ENCODE assay signal across 23 cellular contexts in genomic region chr19:41897181-41897580, GRCh38. TPM values are rescaled to one million over a fixed set of nuclear protein-coding genes. Genes with fewer than 3 reads are reported as not detected.
DNase-seq lines count a peak whose midpoint lies in the region; ATAC-seq and TF ChIP-seq lines count a peak whose summit lies in the region.
"Had no signal": no experiment of that assay in that cellular context is flagged by ENCODE, and none has a peak within 500 bp of the region (broad histone marks: within the 10 kb centered on the region; RNA-seq: fewer than 3 reads in every experiment).

No MANE protein-coding gene starts in this region.

- POLR2A ChIA-PET in WTC11 (lab: Charles Lee) = no interaction called here

- H3K36me3 Mint-ChIP-seq in GM23338 (ENCODE audit: low read depth) (peaks cover 30% of the 10 kb centered on the region), WTC11 (peaks cover 22% of the 10 kb centered on the region)
- peaks cover 80% of the 10 kb centered on the region for H3K36me3 Mint-ChIP-seq in effector memory CD8-positive, alpha-beta T cell (ENCODE audit: insufficient read depth)

- no peaks in the 10 kb centered on the region for H3K9me2 ChIP-seq in GM23338 (ENCODE audit: insufficient read depth)

- no peaks in the 10 kb centered on the region for H3K79me2 ChIP-seq in GM23338 (replicated peaks; ENCODE audit: insufficient read depth)

- H3K36me3 ChIP-seq in GM23338 (ENCODE audit: insufficient read depth) = 0 out of 2 replicates have a peak, but pooled peaks cover 4% of the 10 kb centered on the region
- H3K36me3 ChIP-seq in neutrophil = peaks cover 96% of the 10 kb centered on the region
- peaks cover 0 to 72% of the 10 kb centered on the region in 2 donors for H3K36me3 ChIP-seq in vagina

- H3F3A ChIP-seq in GM23338 (replicated peaks; ENCODE audit: low read depth) = peaks cover 5% of the 10 kb centered on the region; the same call in 1 of the 2 replicates

- ATAC-seq in GM23338 (peak; percentile 41), WTC11 (peak; percentile 23; the same call in 1 of the 2 replicates), GM21423 (IDR thresholded peaks at IDR 0.05; ENCODE audit: unreplicated experiment) (no peak)
- no peak for ATAC-seq in effector memory CD8-positive, alpha-beta T cell (replicated peaks)
- ATAC-seq: GM12878, Panc1 had no signal

- H3K27ac Mint-ChIP-seq in GM23338 (no peak overlapping the region), WTC11 (no peak overlapping the region)
- peak overlapping the region; percentile 88 to 93 for H3K27ac Mint-ChIP-seq in effector memory CD8-positive, alpha-beta T cell

- no peaks in the 10 kb centered on the region for H3K9me3 Mint-ChIP-seq in GM23338
- H3K9me3 Mint-ChIP-seq in WTC11 = no peaks in the 10 kb centered on the region
- H3K9me3 Mint-ChIP-seq in effector memory CD8-positive, alpha-beta T cell = no peaks in the 10 kb centered on the region
- H3K9me3 Mint-ChIP-seq: CD4-positive, CD25-positive, alpha-beta regulatory T cell had no signal

- H3K9me3 ChIP-seq in neutrophil = peaks cover 7% of the 10 kb centered on the region
- no peaks in the 10 kb centered on the region for H3K9me3 ChIP-seq in vagina
- H3K9me3 ChIP-seq: Caco-2 had no signal

- H3K4me1 Mint-ChIP-seq in GM23338 = peaks cover 22% of the 10 kb centered on the region
- peaks cover 3% of the 10 kb centered on the region for H3K4me1 Mint-ChIP-seq in WTC11
- peaks cover 37 to 49% of the 10 kb centered on the region in 2 donors for H3K4me1 Mint-ChIP-seq in effector memory CD8-positive, alpha-beta T cell (ENCODE audit: low read depth in 2 of 2)

- H3K27me3 Mint-ChIP-seq in GM23338 (ENCODE audit: insufficient read depth, low read depth, poor library complexity) = peaks cover 10% of the 10 kb centered on the region
- no peaks in the 10 kb centered on the region for H3K27me3 Mint-ChIP-seq in WTC11 (ENCODE audit: low read depth)
- no peaks in the 10 kb centered on the region for H3K27me3 Mint-ChIP-seq in effector memory CD8-positive, alpha-beta T cell
- H3K27me3 Mint-ChIP-seq: CD4-positive, CD25-positive, alpha-beta regulatory T cell had no signal

- no peak for DNase-seq in GM23338 (ENCODE audit: low spot score)
- no peak for DNase-seq in WTC11 (ENCODE audit: low spot score)
- no peak for DNase-seq in effector memory CD8-positive, alpha-beta T cell
- DNase-seq in vagina (ENCODE audit: extremely low spot score in 2 of 2) = no peak
- DNase-seq in superior temporal gyrus (ENCODE audit: extremely low spot score) = no peak
- DNase-seq: Caco-2; CD4-positive, CD25-positive, alpha-beta regulatory T cell; DMS 273 treated with DMSO at 0.1 percent for 48 hours; DMS79 treated with DMSO at 0.1 percent for 48 hours; GOT3; NCI-H1105; NCI-H146; NCI-H2029; NCI-H2227 treated with DMSO at 0.1 percent for 48 hours; NCI-H510A treated with DMSO at 0.1 percent for 48 hours; NCI-H774; SIG-M5 had no signal

- H3K4me1 ChIP-seq in GM23338 (ENCODE audit: insufficient read depth) (0 out of 2 replicates have a peak, but pooled peaks cover 6% of the 10 kb centered on the region), neutrophil (ENCODE audit: control insufficient read depth in 1 of 2, insufficient read depth in 1 of 2, low read depth in 1 of 2, low read length in 1 of 2) (no peaks in the 10 kb centered on the region), vagina (no peaks in the 10 kb centered on the region)

- TF ChIP-seq POLR2A in vagina (IDR thresholded peaks at IDR 0.05) = no peak

- intact Hi-C loops in vagina (cut with DNase I) = no loop called here

- H3K4me3 Mint-ChIP-seq in GM23338 = no peak overlapping the region
- H3K4me3 Mint-ChIP-seq in WTC11 = no peak overlapping the region
- no peak overlapping the region for H3K4me3 Mint-ChIP-seq in effector memory CD8-positive, alpha-beta T cell

- H3K27me3 ChIP-seq in GM23338 (ENCODE audit: insufficient read depth) (no peaks in the 10 kb centered on the region), neutrophil (no peaks in the 10 kb centered on the region), vagina (no peaks in the 10 kb centered on the region)

- no peak overlapping the region for H2AFZ ChIP-seq in GM23338

- H3K27ac ChIP-seq in GM23338 (ENCODE audit: low read depth) (no peak overlapping the region), neutrophil (peak overlapping the region; percentile 42), vagina (no peak overlapping the region)
- H3K27ac ChIP-seq: KMS-11 had no signal

- H3K4me3 ChIP-seq in GM23338 (no peak overlapping the region), neutrophil (ENCODE audit: low read depth in 1 of 2, low read length in 1 of 2) (no peak overlapping the region), vagina (no peak overlapping the region)
- H3K4me3 ChIP-seq: GM12878 had no signal

- TF ChIP-seq CTCF in GM23338 (conservative IDR thresholded peaks at IDR 0.05; ENCODE audit: low read depth in 2 of 2) = no peak
- no peak for TF ChIP-seq CTCF in WTC11 (IDR thresholded peaks at IDR 0.05)
- TF ChIP-seq CTCF in neutrophil (IDR thresholded peaks at IDR 0.05) = no peak
- TF ChIP-seq CTCF in vagina (IDR thresholded peaks at IDR 0.05) = no peak

- no peaks in the 10 kb centered on the region; the same call in 1 of the 2 replicates for H4K20me1 ChIP-seq in GM23338 (replicated peaks; ENCODE audit: insufficient read depth)

- no peak overlapping the region for H3K4me2 ChIP-seq in GM23338
- H3K4me2 ChIP-seq: KMS-11 had no signal

- CTCF ChIA-PET in WTC11 (lab: Charles Lee) = no interaction called here

TF ChIP-seq in WTC11, 78 proteins besides CTCF, POLR2A, EP300 and RAD21:
- TF ChIP-seq TCF7 (CRISPR knock-in tag; IDR thresholded peaks at IDR 0.05; ENCODE audit: low read depth) (no peak), RORB (CRISPR knock-in tag; IDR thresholded peaks at IDR 0.05) (no peak)

RNA-seq across cellular contexts. Expression of gene ARHGEF1, which starts 14.2 kb away (rescaled TPM):
- 36.8 and 44.7 TPM in 2 replicates for total RNA-seq in GM23338 (2014; rRNA removed; shearing (Covaris generic))
- 41.3 and 50.8 TPM in 2 replicates for polyA plus RNA-seq in GM23338 (2016; fragmentation: Nextera tagmentation; extraction: Ambion mirVana)
- 77.2 to 102 TPM (median 82.9 TPM) in 3 replicates for total RNA-seq in WTC11 (2021)
- 114 TPM for total RNA-seq in vagina

RNA-seq across cellular contexts. Expression of gene CD79A, which starts 20.1 kb away (rescaled TPM):
- total RNA-seq in GM23338 (2014; rRNA removed; shearing (Covaris generic)) = not detected in 2 replicates
- 0.27 and 0.47 TPM in 2 replicates for polyA plus RNA-seq in GM23338 (2016; fragmentation: Nextera tagmentation; extraction: Ambion mirVana)
- 0.42 to 1.2 TPM (median 0.71 TPM) in 3 replicates for total RNA-seq in WTC11 (2021)
- not detected for total RNA-seq in vagina

RNA-seq across cellular contexts. Expression of gene ERFL, which starts 31.1 kb away (rescaled TPM):
- 0.69 TPM in 1 of 2 replicates, not detected in the other for total RNA-seq in GM23338 (2014; rRNA removed; shearing (Covaris generic))
- 0.14 TPM in 1 of 2 replicates, not detected in the other for polyA plus RNA-seq in GM23338 (2016; fragmentation: Nextera tagmentation; extraction: Ambion mirVana)
- total RNA-seq in WTC11 (2021) = 0.30 to 0.66 TPM (median 0.31 TPM) in 3 replicates
- total RNA-seq in vagina = 0.49 TPM
- polyA plus RNA-seq: CD4-positive, CD25-positive, alpha-beta regulatory T cell had no signal

RNA-seq across cellular contexts. Expression of gene RPS19, which starts 37.1 kb away (rescaled TPM):
- total RNA-seq in GM23338 (2014; rRNA removed; shearing (Covaris generic)) = 631 and 1,798 TPM in 2 replicates
- polyA plus RNA-seq in GM23338 (2016; fragmentation: Nextera tagmentation; extraction: Ambion mirVana) = 4,053 and 4,073 TPM in 2 replicates
- total RNA-seq in WTC11 (2021) = 3,152 to 3,787 TPM (median 3,713 TPM) in 3 replicates
- total RNA-seq in vagina = 1,554 TPM

RNA-seq across cellular contexts. Expression of gene DMRTC2, which starts 52.3 kb away (rescaled TPM):
- total RNA-seq in GM23338 (2014; rRNA removed; shearing (Covaris generic)) = 0.21 TPM in 1 of 2 replicates, not detected in the other
- not detected in 2 replicates for polyA plus RNA-seq in GM23338 (2016; fragmentation: Nextera tagmentation; extraction: Ambion mirVana)
- total RNA-seq in WTC11 (2021) (not detected in 3 replicates), vagina (not detected)
- total RNA-seq: Caco-2; CD4-positive, CD25-positive, alpha-beta regulatory T cell; GM12878 had no signal
- polyA plus RNA-seq: BJ; CD4-positive, CD25-positive, alpha-beta regulatory T cell; GM12878 had no signal

Comparison
In these comparisons a context has a peak if more than half of its experiments do, and no peak if none do; other contexts are left out.
1. ATAC-seq: peak in GM23338 (single experiment) and WTC11 (single experiment); none in effector memory CD8-positive, alpha-beta T cell (single experiment) and GM21423 (single experiment).
2. H3K27ac Mint-ChIP-seq: peak in effector memory CD8-positive, alpha-beta T cell (2 of 2); none in GM23338 (single experiment) and WTC11 (single experiment).